In genomic region chr22:18076060-18076497, GRCh38 we compare ENCODE assay signal across 8 cellular contexts. TPM values are rescaled to one million over a fixed set of nuclear protein-coding genes. Genes with fewer than 3 reads are reported as not detected.
DNase-seq lines count a peak whose midpoint lies in the region; ATAC-seq, FAIRE-seq and TF ChIP-seq lines count a peak whose summit lies in the region.

No MANE protein-coding gene starts in this region.

- H4K20me1 ChIP-seq in K562 (replicated peaks; ENCODE audit: control insufficient read depth, insufficient read depth, low read length), result peaks cover under 1% of the 10 kb centered on the region; the same call in 1 of the 2 replicates

- POLR2A ChIA-PET in activated CD4-positive, alpha-beta T cell treated with anti-CD3 and anti-CD28 coated beads for 36 hours (lab: Charles Lee), result no interaction called here
- POLR2A ChIA-PET in K562 (lab: Yijun Ruan, JAX), result interaction anchor here (0.7 to 2.7 kb wide), 14 partner anchors 12 to 336 kb away, joined by 3 to 16 read pairs (median 4); no protein-coding TSS in a partner anchor

- peak overlapping the region; percentile 72 for H3K27ac ChIP-seq in RWPE2 (ENCODE audit: poor library complexity, severe bottlenecking)
- no peak overlapping the region for H3K27ac ChIP-seq in K562 (ENCODE audit: extremely low read depth, low read depth, low read length)
- H3K27ac ChIP-seq in right cardiac atrium (ENCODE audit: low read length), result no peak overlapping the region
- peak overlapping the region; percentile 71 to 82 for H3K27ac ChIP-seq in prostate gland

- peaks cover 21% of the 10 kb centered on the region for H3K36me3 Mint-ChIP-seq in activated CD4-positive, alpha-beta T cell treated with anti-CD3 and anti-CD28 coated beads for 36 hours (ENCODE audit: low read depth)

- TF ChIP-seq RAD21 in K562 (CRISPR knock-in tag; conservative IDR thresholded peaks at IDR 0.05 in 1 of 2, IDR thresholded peaks at IDR 0.05 in 1 of 2), result peak; percentile 98 to 99

- 16% methylated on average over 8 of the region's 8 CpGs for WGBS in K562 (ENCODE audit: insufficient coverage, low coverage, missing lambda C conversion rate)
- 25% methylated on average over 8 of the region's 8 CpGs for WGBS in right cardiac atrium
- WGBS in prostate gland, result 21% methylated on average over 8 of the region's 8 CpGs

- H2AFZ ChIP-seq in K562 (ENCODE audit: low read depth, low read length), result peak overlapping the region; percentile 46

- CTCF ChIA-PET in activated CD4-positive, alpha-beta T cell treated with anti-CD3 and anti-CD28 coated beads for 36 hours (lab: Charles Lee), result interaction anchor here (0.6 to 9.5 kb wide), 43 partner anchors 10 to 516 kb away, joined by 3 to 124 read pairs (median 4); partner anchors contain the start of genes BCL2L13, BID, MICAL3 and USP18
- CTCF ChIA-PET in K562 (lab: Yijun Ruan, JAX; ENCODE audit: low intra/inter-chr PET ratio), result interaction anchor here (0.8 to 4.6 kb wide), 6 partner anchors 51 to 518 kb away, joined by 3 to 82 read pairs (median 8); no protein-coding TSS in a partner anchor

- TF ChIP-seq CTCF in RWPE2 (IDR thresholded peaks at IDR 0.05; ENCODE audit: poor library complexity, severe bottlenecking), result peak; percentile 92
- peak; percentile 79 to 98 (median 89) for TF ChIP-seq CTCF in K562 (IDR thresholded peaks at IDR 0.05 in 2 of 3, conservative IDR thresholded peaks at IDR 0.05 in 1 of 3; ENCODE audit: insufficient read depth in 2 of 3, low read depth in 1 of 3, low read length in 3 of 3)
- TF ChIP-seq CTCF in prostate gland (IDR thresholded peaks at IDR 0.05), result peak; percentile 67 to 96 (median 88)

- no peak for ATAC-seq in activated CD4-positive, alpha-beta T cell treated with anti-CD3 and anti-CD28 coated beads for 36 hours
- ATAC-seq in RWPE2 (ENCODE audit: low read depth) (peak; percentile 33; the same call in 2 of the 3 replicates), K562 (peak; percentile 44), right cardiac atrium (peak; percentile 37 to 46), GM21723 (IDR thresholded peaks at IDR 0.05; ENCODE audit: unreplicated experiment) (no peak)

- peaks cover 25% of the 10 kb centered on the region for H3K79me2 ChIP-seq in K562 (ENCODE audit: control insufficient read depth, insufficient read depth, low read length)

- TF ChIP-seq POLR2A in K562 (conservative IDR thresholded peaks at IDR 0.05) (no peak), prostate gland (IDR thresholded peaks at IDR 0.05) (no peak)

- H3K27me3 ChIP-seq in MG63 (no peaks in the 10 kb centered on the region), RWPE2 (ENCODE audit: insufficient read depth, poor library complexity, severe bottlenecking) (no peaks in the 10 kb centered on the region), K562 (ENCODE audit: control insufficient read depth in 2 of 2, insufficient read depth in 2 of 2, low read length in 2 of 2) (peaks cover 0 to under 1% of the 10 kb centered on the region in 2 experiments; a peak in 1 of 5 replicates), right cardiac atrium (ENCODE audit: control insufficient read depth, insufficient read depth) (no peaks in the 10 kb centered on the region), prostate gland (replicated peaks; ENCODE audit: insufficient read depth) (no peaks in the 10 kb centered on the region)

- H3K9ac ChIP-seq in K562 (ENCODE audit: insufficient read depth in 1 of 2, low read depth in 2 of 2, low read length in 2 of 2), result no peak overlapping the region

- H3K9me3 Mint-ChIP-seq in activated CD4-positive, alpha-beta T cell treated with anti-CD3 and anti-CD28 coated beads for 36 hours (ENCODE audit: low read depth), result no peaks in the 10 kb centered on the region

- no peak overlapping the region for H3K4me3 ChIP-seq in MG63
- no peak overlapping the region for H3K4me3 ChIP-seq in RWPE2 (ENCODE audit: severe bottlenecking)
- no peak overlapping the region for H3K4me3 ChIP-seq in K562
- no peak overlapping the region for H3K4me3 ChIP-seq in right cardiac atrium (ENCODE audit: low read length)
- no peak overlapping the region for H3K4me3 ChIP-seq in prostate gland

- peak overlapping the region; percentile 97 for H3K4me2 ChIP-seq in K562 (ENCODE audit: insufficient read depth, low read length)

- no peaks in the 10 kb centered on the region for H3K27me3 Mint-ChIP-seq in activated CD4-positive, alpha-beta T cell treated with anti-CD3 and anti-CD28 coated beads for 36 hours

- no TSS peak for BruUV-seq in K562 (replicated peaks; lab: Mats Ljungman, UMichigan)

- in situ Hi-C loops in K562 (cut with MboI), result loop anchor here (10.0 kb wide), 1 partner anchor 521 kb away; no protein-coding TSS in a partner anchor

- peak; percentile 89 for FAIRE-seq in K562 (lab: Jason Lieb, UNC)

- peak overlapping the region; percentile 53 for H3K27ac Mint-ChIP-seq in activated CD4-positive, alpha-beta T cell treated with anti-CD3 and anti-CD28 coated beads for 36 hours

- H3K4me3 Mint-ChIP-seq in activated CD4-positive, alpha-beta T cell treated with anti-CD3 and anti-CD28 coated beads for 36 hours, result peak overlapping the region; percentile 48

- peaks cover 17% of the 10 kb centered on the region for H3K4me1 ChIP-seq in RWPE2 (ENCODE audit: insufficient read depth, poor library complexity, severe bottlenecking)
- H3K4me1 ChIP-seq in K562 (replicated peaks in 1 of 2; ENCODE audit: control insufficient read depth in 2 of 2, insufficient read depth in 2 of 2, low read length in 2 of 2), result peaks cover 5 to 10% of the 10 kb centered on the region in 2 experiments; a peak in 4 of 5 replicates
- H3K4me1 ChIP-seq in right cardiac atrium (ENCODE audit: control insufficient read depth, insufficient read depth, low read length), result no peaks in the 10 kb centered on the region
- H3K4me1 ChIP-seq in prostate gland (replicated peaks), result peaks cover 19% of the 10 kb centered on the region

- no peaks in the 10 kb centered on the region for H3K9me1 ChIP-seq in K562 (ENCODE audit: control insufficient read depth, insufficient read depth, low read length)

- H3K36me3 ChIP-seq in MG63 (peaks cover 17% of the 10 kb centered on the region), RWPE2 (ENCODE audit: low read depth) (peaks cover 21% of the 10 kb centered on the region), K562 (ENCODE audit: control insufficient read depth, insufficient read depth, low read length) (peaks cover 17% of the 10 kb centered on the region), prostate gland (no peaks in the 10 kb centered on the region)

- peaks cover 29% of the 10 kb centered on the region for H3K4me1 Mint-ChIP-seq in activated CD4-positive, alpha-beta T cell treated with anti-CD3 and anti-CD28 coated beads for 36 hours

- no peak for TF ChIP-seq EP300 in K562 (IDR thresholded peaks at IDR 0.05; ENCODE audit: low read length)

- peak; percentile 40 for DNase-seq in activated CD4-positive, alpha-beta T cell treated with anti-CD3 and anti-CD28 coated beads for 36 hours
- DNase-seq in activated CD4-positive, alpha-beta T cell treated with anti-CD3 and anti-CD28 coated beads for 1 hour, result no peak
- DNase-seq in MG63 (peak; percentile 59), RWPE2 (ENCODE audit: low spot score) (no peak), K562 (ENCODE audit: extremely low read depth in 1 of 4, low spot score in 3 of 4) (peak; percentile 74 to 89 (median 74)), right cardiac atrium (peak; percentile 66 to 84 (median 73)), prostate gland (ENCODE audit: low spot score) (peak; percentile 85)

- intact Hi-C loops in activated CD4-positive, alpha-beta T cell treated with anti-CD3 and anti-CD28 coated beads for 36 hours (cut with DNase I, micrococcal nuclease), result loop anchor here (1.0 to 5.0 kb wide), 12 partner anchors 35 to 1001 kb away; partner anchors contain the start of genes TUBA8 (in 2 of the 2), ATP6V1E1 (in 1 of the 2), BCL2L13 (in 1 of the 2) and IL17RA (in 1 of the 2)
- intact Hi-C loops in K562 (cut with micrococcal nuclease), result loop anchor here (1.0 to 5.0 kb wide), 9 partner anchors 49 to 518 kb away; no protein-coding TSS in a partner anchor
- intact Hi-C loops in right cardiac atrium (cut with DNase I), result loop anchor here (2.0 to 10.0 kb wide), 6 partner anchors 51 to 331 kb away; partner anchors contain the start of gene MICAL3 (in 3 of the 4)
- intact Hi-C loops in prostate gland (cut with DNase I), result loop anchor here (1.0 to 5.0 kb wide), 3 partner anchors 75 to 246 kb away; no protein-coding TSS in a partner anchor

- H3K9me3 ChIP-seq in MG63, result no peaks in the 10 kb centered on the region
- no peaks in the 10 kb centered on the region for H3K9me3 ChIP-seq in RWPE2 (ENCODE audit: severe bottlenecking)
- no peaks in the 10 kb centered on the region for H3K9me3 ChIP-seq in K562 (replicated peaks; ENCODE audit: control insufficient read depth, insufficient read depth, low read depth, low read length)
- H3K9me3 ChIP-seq in right cardiac atrium (ENCODE audit: control insufficient read depth, low read length), result no peaks in the 10 kb centered on the region
- no peaks in the 10 kb centered on the region for H3K9me3 ChIP-seq in prostate gland

RNA-seq across cellular contexts. Expression of gene PEX26, which starts 1.7 kb away (rescaled TPM):
- 10 to 100 TPM; 50.7 to 58.0 TPM for total RNA-seq in activated CD4-positive, alpha-beta T cell treated with anti-CD3 and anti-CD28 coated beads for 36 hours
- total RNA-seq in MG63 (2014; rRNA removed; shearing (Covaris generic); ENCODE audit: low replicate concordance), result 10.5 and 13.5 TPM in 2 replicates
- 19.0 and 32.2 TPM in 2 replicates for total RNA-seq in K562 (2011; cell fraction: chromatin; rRNA removed; ENCODE audit: low replicate concordance)
- 21.4 and 24.3 TPM in 2 replicates for total RNA-seq in K562 (2011; cell fraction: nucleolus; rRNA removed)
- total RNA-seq in K562 (2011; cell fraction: nucleoplasm; rRNA removed), result 22.4 and 37.3 TPM in 2 replicates
- 17.4 and 23.3 TPM in 2 replicates for total RNA-seq in K562 (2014; rRNA removed)
- 14.4 and 15.6 TPM in 2 replicates for total RNA-seq in K562 (2014; rRNA removed; fragmentation: Illumina TruSeq; extraction: Trizol)
- 12.6 and 13.3 TPM in 2 replicates for total RNA-seq in K562 (2015; rRNA removed; fragmentation: Illumina TruSeq; extraction: Trizol)
- total RNA-seq in K562 (2021), result 35.8 and 39.6 TPM in 2 replicates
- 19.0 and 21.9 TPM in 2 replicates for polyA plus RNA-seq in K562 (2011; rRNA removed)
- 21.6 and 31.5 TPM in 2 replicates for polyA plus RNA-seq in K562 (2011; cell fraction: cytosol; rRNA removed)
- polyA plus RNA-seq in K562 (2011; cell fraction: nucleus; rRNA removed), result 17.8 and 23.4 TPM in 2 replicates
- polyA plus RNA-seq in K562 (2012), result 18.4 and 21.4 TPM in 2 replicates
- 20.5 and 21.0 TPM in 2 replicates for polyA plus RNA-seq in K562 (2014; fragmentation: Illumina TruSeq; extraction: Trizol)
- polyA plus RNA-seq in K562 (2014; fragmentation: Nextera tagmentation; extraction: Ambion mirVana), result under 1 TPM; 0.35 to 0.72 TPM
- polyA plus RNA-seq in K562 (2014; rRNA removed), result 19.5 and 23.1 TPM in 2 replicates
- polyA minus RNA-seq in K562 (2011; rRNA and poly(A)+ RNA removed), result 14.3 and 21.6 TPM in 2 replicates
- 12.3 and 19.2 TPM in 2 replicates for polyA minus RNA-seq in K562 (2011; cell fraction: cytosol; rRNA and poly(A)+ RNA removed)
- polyA minus RNA-seq in K562 (2011; cell fraction: nucleus; rRNA and poly(A)+ RNA removed), result 8.6 and 12.6 TPM in 2 replicates
- total RNA-seq in right cardiac atrium, result 10 to 100 TPM; 19.5 to 23.5 (median 23.3) TPM
- polyA plus RNA-seq in right cardiac atrium, result 17.4 TPM
- total RNA-seq in prostate gland, result 10 to 100 TPM; 34.7 to 38.2 TPM

RNA-seq across cellular contexts. Expression of gene TUBA8, which starts 34.5 kb away (rescaled TPM):
- 1 to 10 TPM; 1.9 to 2.6 TPM for total RNA-seq in activated CD4-positive, alpha-beta T cell treated with anti-CD3 and anti-CD28 coated beads for 36 hours
- total RNA-seq in MG63 (2014; rRNA removed; shearing (Covaris generic); ENCODE audit: low replicate concordance), result 0.46 and 3.8 TPM in 2 replicates
- 1.1 and 2.5 TPM in 2 replicates for total RNA-seq in K562 (2011; cell fraction: chromatin; rRNA removed; ENCODE audit: low replicate concordance)
- total RNA-seq in K562 (2011; cell fraction: nucleolus; rRNA removed), result 0.79 and 1.7 TPM in 2 replicates
- total RNA-seq in K562 (2011; cell fraction: nucleoplasm; rRNA removed), result 1.1 and 1.3 TPM in 2 replicates
- 0.73 and 0.78 TPM in 2 replicates for total RNA-seq in K562 (2014; rRNA removed)
- 0.48 and 0.65 TPM in 2 replicates for total RNA-seq in K562 (2014; rRNA removed; fragmentation: Illumina TruSeq; extraction: Trizol)
- total RNA-seq in K562 (2015; rRNA removed; fragmentation: Illumina TruSeq; extraction: Trizol), result 0.53 and 0.76 TPM in 2 replicates
- 1.0 and 1.4 TPM in 2 replicates for total RNA-seq in K562 (2021)
- polyA plus RNA-seq in K562 (2011; rRNA removed), result 0.65 and 1.2 TPM in 2 replicates
- polyA plus RNA-seq in K562 (2011; cell fraction: cytosol; rRNA removed), result 1.0 and 2.3 TPM in 2 replicates
- polyA plus RNA-seq in K562 (2011; cell fraction: nucleus; rRNA removed), result 2.6 and 3.3 TPM in 2 replicates
- 0.13 and 0.28 TPM in 2 replicates for polyA plus RNA-seq in K562 (2012)
- polyA plus RNA-seq in K562 (2014; fragmentation: Illumina TruSeq; extraction: Trizol), result 0.86 and 1.1 TPM in 2 replicates
- under 1 TPM; 0.07 to 0.28 TPM for polyA plus RNA-seq in K562 (2014; fragmentation: Nextera tagmentation; extraction: Ambion mirVana)
- 0.60 and 1.3 TPM in 2 replicates for polyA plus RNA-seq in K562 (2014; rRNA removed)
- polyA minus RNA-seq in K562 (2011; rRNA and poly(A)+ RNA removed), result 0.51 and 0.56 TPM in 2 replicates
- polyA minus RNA-seq in K562 (2011; cell fraction: cytosol; rRNA and poly(A)+ RNA removed), result 0.91 TPM in 1 of 2 replicates, not detected in the other
- 0.11 and 0.40 TPM in 2 replicates for polyA minus RNA-seq in K562 (2011; cell fraction: nucleus; rRNA and poly(A)+ RNA removed)
- total RNA-seq in right cardiac atrium, result 100 to 1,000 TPM in 2 of 4 donors, 10 to 100 TPM in 2; 64.7 to 266 (median 108) TPM
- 307 TPM for polyA plus RNA-seq in right cardiac atrium
- total RNA-seq in prostate gland, result 1 to 10 TPM; 1.3 to 2.9 TPM

RNA-seq across cellular contexts. Expression of gene MICAL3, which starts 51.7 kb away (rescaled TPM):
- 10 to 100 TPM; 21.9 to 22.5 TPM for total RNA-seq in activated CD4-positive, alpha-beta T cell treated with anti-CD3 and anti-CD28 coated beads for 36 hours
- total RNA-seq in MG63 (2014; rRNA removed; shearing (Covaris generic); ENCODE audit: low replicate concordance), result 13.4 and 20.6 TPM in 2 replicates
- 186 and 197 TPM in 2 replicates for total RNA-seq in K562 (2011; cell fraction: chromatin; rRNA removed; ENCODE audit: low replicate concordance)
- total RNA-seq in K562 (2011; cell fraction: nucleolus; rRNA removed), result 71.9 and 74.6 TPM in 2 replicates
- total RNA-seq in K562 (2011; cell fraction: nucleoplasm; rRNA removed), result 116 and 129 TPM in 2 replicates
- total RNA-seq in K562 (2014; rRNA removed) (9.5 and 14.0 TPM in 2 replicates), K562 (2014; rRNA removed; fragmentation: Illumina TruSeq; extraction: Trizol) (15.7 and 17.8 TPM in 2 replicates), K562 (2015; rRNA removed; fragmentation: Illumina TruSeq; extraction: Trizol) (9.3 and 10.3 TPM in 2 replicates), K562 (2021) (32.1 and 36.0 TPM in 2 replicates), right cardiac atrium (100 to 1,000 TPM in 1 of 4 donors, 10 to 100 TPM in 3; 72.1 to 105 (median 79.1) TPM), prostate gland (10 to 100 TPM; 58.6 to 78.7 TPM)
- polyA plus RNA-seq in K562 (2011; rRNA removed) (12.3 and 14.2 TPM in 2 replicates), K562 (2014; fragmentation: Illumina TruSeq; extraction: Trizol) (22.3 and 27.0 TPM in 2 replicates), K562 (2014; fragmentation: Nextera tagmentation; extraction: Ambion mirVana) (under 1 TPM; 0.53 to 0.56 TPM), K562 (2014; rRNA removed) (13.9 and 15.2 TPM in 2 replicates), right cardiac atrium (30.4 TPM)
- 5.0 and 6.0 TPM in 2 replicates for polyA plus RNA-seq in K562 (2011; cell fraction: cytosol; rRNA removed)
- 39.1 and 45.0 TPM in 2 replicates for polyA plus RNA-seq in K562 (2011; cell fraction: nucleus; rRNA removed)
- polyA plus RNA-seq in K562 (2012), result 16.9 and 18.8 TPM in 2 replicates
- 30.0 and 32.4 TPM in 2 replicates for polyA minus RNA-seq in K562 (2011; rRNA and poly(A)+ RNA removed)
- 14.7 and 15.1 TPM in 2 replicates for polyA minus RNA-seq in K562 (2011; cell fraction: cytosol; rRNA and poly(A)+ RNA removed)
- polyA minus RNA-seq in K562 (2011; cell fraction: nucleus; rRNA and poly(A)+ RNA removed), result 25.6 and 42.9 TPM in 2 replicates

Comparison
In these comparisons a context has a peak if more than half of its experiments do, and no peak if none do; other contexts are left out.
1. DNase-seq: peak in activated CD4-positive, alpha-beta T cell treated with anti-CD3 and anti-CD28 coated beads for 36 hours (single experiment), MG63 (single experiment), K562 (4 of 4), right cardiac atrium (3 of 3) and prostate gland (single experiment); none in activated CD4-positive, alpha-beta T cell treated with anti-CD3 and anti-CD28 coated beads for 1 hour (single experiment) and RWPE2 (single experiment).
2. ATAC-seq: peak in RWPE2 (single experiment), K562 (single experiment) and right cardiac atrium (2 of 2); none in activated CD4-positive, alpha-beta T cell treated with anti-CD3 and anti-CD28 coated beads for 36 hours (single experiment) and GM21723 (single experiment).
3. H3K27ac ChIP-seq: peak in RWPE2 (single experiment) and prostate gland (2 of 2); none in K562 (single experiment) and right cardiac atrium (single experiment).
4. RNA of gene TUBA8, which starts 34.5 kb away (total RNA-seq): 64.7 to 266 TPM in right cardiac atrium; 1.3 to 2.9 TPM in prostate gland, 1.9 to 2.6 TPM in activated CD4-positive, alpha-beta T cell treated with anti-CD3 and anti-CD28 coated beads for 36 hours, 0.48 to 2.5 TPM in K562 and 0.46 to 3.8 TPM in MG63; every median in the first group is over 10 times any median in the second.
5. Peak in every context shown above with its lines, with median percentiles within 50 percentile points of each other: CTCF ChIP-seq.